1 cellular context compared by ENCODE assay signal in genomic region chr12:132986001-132986884, GRCh38.
TF ChIP-seq lines count a peak whose summit lies in the region.

TSS of gene ZNF26 (plus strand) at chr12:132986367. CDS start at chr12:132986841, 474 bp downstream.

TF ChIP-seq in K562, 482 proteins besides CTCF, POLR2A, EP300 and RAD21 (continued from another document and continues in another):
- TF ChIP-seq NKRF (IDR thresholded peaks at IDR 0.05; ENCODE audit: borderline replicate concordance) (peak; percentile 94), SIN3B (IDR thresholded peaks at IDR 0.05; ENCODE audit: low read depth) (peak; percentile 89), MNT (conservative IDR thresholded peaks at IDR 0.05) (peak; percentile 97 to 99), BHLHE40 (IDR thresholded peaks at IDR 0.05; ENCODE audit: low read length) (peak; percentile 93), RBFOX2 (IDR thresholded peaks at IDR 0.05; ENCODE audit: low read depth, low read length) (peak; percentile 95), RUNX1 (IDR thresholded peaks at IDR 0.05; ENCODE audit: low read depth) (0 out of 2 replicates have a peak, but pooled peaks have one; percentile 18), NBN (IDR thresholded peaks at IDR 0.05; ENCODE audit: low read depth) (no peak), TFAP4 (CRISPR knock-in tag; IDR thresholded peaks at IDR 0.05; ENCODE audit: borderline replicate concordance) (peak; percentile 93), ZNF609 (CRISPR knock-in tag; IDR thresholded peaks at IDR 0.05; ENCODE audit: borderline replicate concordance) (no peak), ZBTB33 (CRISPR knock-in tag; IDR thresholded peaks at IDR 0.05) (peak; percentile 20; the same call in 1 of the 2 replicates), ZNF12 (CRISPR knock-in tag; IDR thresholded peaks at IDR 0.05) (no peak; the same call in 1 of the 2 replicates), NFE2 (IDR thresholded peaks at IDR 0.05; ENCODE audit: low read depth) (no peak), CHD7 (IDR thresholded peaks at IDR 0.05; ENCODE audit: low read depth, low read length) (no peak), ZSCAN32 (CRISPR knock-in tag; IDR thresholded peaks at IDR 0.05) (no peak), HMGXB4 (CRISPR knock-in tag; IDR thresholded peaks at IDR 0.05) (no peak), ZNF143 (CRISPR knock-in tag; IDR thresholded peaks at IDR 0.05) (peak; percentile 98)
